1 cellular context compared by ENCODE assay signal in genomic region chr17:50347894-50348291, GRCh38.
TF ChIP-seq lines count a peak whose summit lies in the region.

No MANE protein-coding gene starts in this region.

TF ChIP-seq in H1, 55 proteins besides CTCF, POLR2A, EP300 and RAD21:
- no peak for TF ChIP-seq RNF2 (IDR thresholded peaks at IDR 0.05; ENCODE audit: borderline replicate concordance, low read depth, low read length, missing control alignments, poor library complexity, severe bottlenecking)
